In the genomic region with DNA sequence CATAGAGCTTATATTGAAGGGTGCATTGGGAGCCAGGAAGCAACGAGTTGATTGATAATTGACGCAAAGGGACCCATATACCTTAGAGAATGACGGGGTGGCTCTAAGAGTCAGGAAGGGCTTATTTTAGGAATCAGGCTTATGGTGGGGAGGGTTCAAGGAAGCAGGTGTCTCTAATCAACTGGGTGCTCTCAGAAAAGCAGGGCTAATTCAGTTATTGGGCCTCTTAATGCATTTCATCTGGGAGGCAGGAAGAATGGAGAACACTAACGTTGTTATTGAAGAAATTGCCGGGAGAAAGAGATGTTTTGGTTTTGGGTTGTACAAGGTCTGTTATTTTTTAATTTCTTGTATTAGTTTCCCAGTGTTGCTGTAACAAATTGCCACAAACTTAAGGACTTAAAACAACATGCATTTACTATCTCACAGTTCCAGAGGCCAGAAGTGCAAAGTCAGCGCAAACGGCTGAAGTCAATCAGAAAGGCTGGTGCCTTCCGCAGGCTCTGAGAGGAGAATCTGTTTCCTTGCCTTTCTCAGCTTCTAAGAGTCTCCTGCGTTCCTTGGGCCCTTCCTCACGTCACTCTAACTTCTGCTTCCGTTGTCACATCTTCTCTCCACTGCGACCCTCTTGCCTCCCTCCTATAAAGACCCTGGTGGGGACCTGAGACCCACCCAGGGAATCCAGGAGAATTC, we compare ENCODE assay signal across 7 cellular contexts.
DNase-seq lines count a peak whose midpoint lies in the region; ATAC-seq and TF ChIP-seq lines count a peak whose summit lies in the region.

No MANE protein-coding gene starts in this region.

- TF ChIP-seq CTCF in MM.1S (IDR thresholded peaks at IDR 0.05; ENCODE audit: low read length) (no peak), hepatocyte (IDR thresholded peaks at IDR 0.05; ENCODE audit: poor library complexity) (no peak), smooth muscle cell (IDR thresholded peaks at IDR 0.05; ENCODE audit: borderline replicate concordance, insufficient read depth, poor library complexity, severe bottlenecking) (no peak)

- H3F3A ChIP-seq in MM.1S (ENCODE audit: insufficient read depth, low read length) (no peaks in the 10 kb centered on the region), smooth muscle cell (ENCODE audit: low read depth) (no peaks in the 10 kb centered on the region)

- no peaks in the 10 kb centered on the region for H3K9me3 ChIP-seq in MM.1S (replicated peaks; ENCODE audit: insufficient read depth, low read length)
- H3K9me3 ChIP-seq in hepatocyte (ENCODE audit: low read depth): no peaks in the 10 kb centered on the region
- no peaks in the 10 kb centered on the region for H3K9me3 ChIP-seq in smooth muscle cell (replicated peaks; ENCODE audit: low read depth)

- H3K4me2 ChIP-seq in MM.1S (ENCODE audit: low read depth, low read length) (peak overlapping the region; percentile 59), hepatocyte (peak overlapping the region; percentile 79), smooth muscle cell (peak overlapping the region; percentile 87)

- no peaks in the 10 kb centered on the region for H3K79me2 ChIP-seq in MM.1S (ENCODE audit: low read length)
- no peaks in the 10 kb centered on the region for H3K79me2 ChIP-seq in hepatocyte
- no peaks in the 10 kb centered on the region for H3K79me2 ChIP-seq in smooth muscle cell (ENCODE audit: low read depth)

- DNase-seq in MM.1S: no peak
- no peak for DNase-seq in hepatocyte (ENCODE audit: low spot score)
- DNase-seq in smooth muscle cell (lab: John Stamatoyannopoulos, UW; ENCODE audit: unreplicated experiment): no peak
- no peak for DNase-seq in SHP77 (lab: John Stamatoyannopoulos, UW)
- no peak for DNase-seq in KBM-7

- no peaks in the 10 kb centered on the region for H3K27me3 ChIP-seq in MM.1S (replicated peaks; ENCODE audit: insufficient read depth, low read length)
- H3K27me3 ChIP-seq in hepatocyte: no peaks in the 10 kb centered on the region
- H3K27me3 ChIP-seq in smooth muscle cell (ENCODE audit: low read depth): no peaks in the 10 kb centered on the region

- in situ Hi-C loops in KBM-7 (cut with MboI; ENCODE audit: low pct_unique_long_range_greater_than_20kb, low sequenced_read_pairs): loop anchor here (25.0 kb wide), 1 partner anchor 700 kb away; no protein-coding TSS in a partner anchor

- H2AFZ ChIP-seq in MM.1S (ENCODE audit: low read length): peak overlapping the region; percentile 52
- H2AFZ ChIP-seq in hepatocyte: peak overlapping the region; percentile 93
- peak overlapping the region; percentile 99 for H2AFZ ChIP-seq in smooth muscle cell (ENCODE audit: low read depth)

- no peaks in the 10 kb centered on the region for H3K9me2 ChIP-seq in MM.1S (replicated peaks; ENCODE audit: insufficient read depth, low read length)
- H3K9me2 ChIP-seq in hepatocyte (replicated peaks; ENCODE audit: insufficient read depth): no peaks in the 10 kb centered on the region

- peak overlapping the region; percentile 34 for H3K4me3 ChIP-seq in MM.1S (ENCODE audit: low read length)
- no peak overlapping the region for H3K4me3 ChIP-seq in hepatocyte
- H3K4me3 ChIP-seq in smooth muscle cell: peak overlapping the region; percentile 40

- H3K36me3 ChIP-seq in MM.1S (replicated peaks; ENCODE audit: insufficient read depth, low read length) (no peaks in the 10 kb centered on the region), hepatocyte (replicated peaks; ENCODE audit: insufficient read depth, low read depth) (no peaks in the 10 kb centered on the region), smooth muscle cell (ENCODE audit: low read depth) (no peaks in the 10 kb centered on the region)

- ATAC-seq in GM19397 (IDR thresholded peaks at IDR 0.05; ENCODE audit: unreplicated experiment) (peak; percentile 6), HG02885 (IDR thresholded peaks at IDR 0.05; ENCODE audit: poor library complexity, unreplicated experiment) (no peak)

- WGBS in hepatocyte (ENCODE audit: low lambda C conversion rate, missing lambda C conversion rate): 57% methylated on average over 12 of the region's 12 CpGs
- WGBS in smooth muscle cell (ENCODE audit: low lambda C conversion rate): 66% methylated on average over 12 of the region's 12 CpGs

- H4K20me1 ChIP-seq in MM.1S (ENCODE audit: insufficient read depth, low read length): no peaks in the 10 kb centered on the region
- no peaks in the 10 kb centered on the region for H4K20me1 ChIP-seq in hepatocyte (ENCODE audit: insufficient read depth, poor library complexity, severe bottlenecking)
- no peaks in the 10 kb centered on the region for H4K20me1 ChIP-seq in smooth muscle cell (ENCODE audit: low read depth)

- H3K9ac ChIP-seq in MM.1S (ENCODE audit: low read length) (no peak overlapping the region), smooth muscle cell (ENCODE audit: low read depth) (no peak overlapping the region)

- peaks cover 6% of the 10 kb centered on the region; the same call in 1 of the 2 replicates for H3K4me1 ChIP-seq in MM.1S (ENCODE audit: low read length)
- peaks cover 7% of the 10 kb centered on the region for H3K4me1 ChIP-seq in hepatocyte (ENCODE audit: insufficient read depth)
- no peaks in the 10 kb centered on the region for H3K4me1 ChIP-seq in smooth muscle cell (ENCODE audit: low read depth)

- H3K27ac ChIP-seq in MM.1S (ENCODE audit: low read length): no peak overlapping the region
- no peak overlapping the region for H3K27ac ChIP-seq in hepatocyte
- no peak overlapping the region for H3K27ac ChIP-seq in smooth muscle cell (ENCODE audit: low read depth)
